ENCODE assay signal across 8 cellular contexts in genomic region chr12:45214739-45215418, GRCh38. TPM values are rescaled to one million over a fixed set of nuclear protein-coding genes. Genes with fewer than 3 reads are reported as not detected.
A peak's percentile ranks its signal among the peaks of the same experiment; 100 is the strongest.
DNase-seq lines count a peak whose midpoint lies in the region; ATAC-seq and TF ChIP-seq lines count a peak whose summit lies in the region.

No MANE protein-coding gene starts in this region.

- H3K4me1 ChIP-seq in psoas muscle, result peaks cover 20% of the 10 kb centered on the region

- no peaks in the 10 kb centered on the region for H3K27me3 ChIP-seq in psoas muscle (ENCODE audit: insufficient read depth in 3 of 3, low read length in 2 of 3)

- peak; percentile 26 for DNase-seq in GM13977 (ENCODE audit: low spot score)
- no peak for DNase-seq in SK-N-MC (ENCODE audit: low read depth, low spot score)
- peak; percentile 43 for DNase-seq in fibroblast of gingiva (ENCODE audit: low read depth)
- no peak for DNase-seq in psoas muscle
- no peak for DNase-seq in NCI-H1105 (lab: John Stamatoyannopoulos, UW)
- no peak for DNase-seq in DMS79 (lab: John Stamatoyannopoulos, UW)
- DNase-seq in NCI-H2227 treated with DMSO at 0.1 percent for 48 hours (lab: John Stamatoyannopoulos, UW), result no peak

- in situ Hi-C loops in GM13977 (cut with MboI; ENCODE audit: low pct_unique_long_range_greater_than_20kb, low sequenced_read_pairs, unreplicated experiment), result no loop called here

- peak overlapping the region; percentile 78 for H3K9ac ChIP-seq in SK-N-MC (ENCODE audit: insufficient read length)

- 12 to 19% (median 15%) methylated on average over 11 of the region's 11 CpGs for WGBS in psoas muscle, 3 donors

- ATAC-seq in psoas muscle, result no peak
- ATAC-seq in GM21723 (IDR thresholded peaks at IDR 0.05; ENCODE audit: unreplicated experiment), result no peak

- TF ChIP-seq CTCF in GM13977 (IDR thresholded peaks at IDR 0.05; ENCODE audit: extremely low read depth, insufficient read depth, missing control alignments) (no peak), psoas muscle (IDR thresholded peaks at IDR 0.05) (no peak)

- peak overlapping the region; percentile 89 for H3K4me3 ChIP-seq in SK-N-MC
- peak overlapping the region; percentile 98 for H3K4me3 ChIP-seq in psoas muscle

- intact Hi-C loops in psoas muscle (cut with DNase I), result loop anchor here in 1 of 2 donors (1.0 to 10.0 kb wide), 6 partner anchors 19 to 510 kb away; partner anchors contain the start of gene ARID2

- H3K36me3 ChIP-seq in SK-N-MC (ENCODE audit: insufficient read depth, low read length) (no peaks in the 10 kb centered on the region), psoas muscle (ENCODE audit: insufficient read depth in 1 of 2, low read depth in 1 of 2) (no peaks in the 10 kb centered on the region)

- H3K27ac ChIP-seq in SK-N-MC (peak overlapping the region; percentile 96), psoas muscle (peak overlapping the region; percentile 98)

- H3K9me3 ChIP-seq in SK-N-MC (ENCODE audit: low read depth, low read length) (no peaks in the 10 kb centered on the region), psoas muscle (no peaks in the 10 kb centered on the region)

RNA-seq across cellular contexts. Expression of gene ANO6, which starts 1.0 kb away (rescaled TPM):
- 100 to 1,000 TPM in 1 of 4 donors, 10 to 100 TPM in 3; 51.5 to 121 (median 65.5) TPM for total RNA-seq in psoas muscle
- 10 to 100 TPM; 25.6 to 36.9 (median 26.1) TPM for polyA plus RNA-seq in psoas muscle

Comparison
In these comparisons a context has a peak if more than half of its experiments do, and no peak if none do; other contexts are left out.
1. DNase-seq: peak in GM13977 (single experiment) and fibroblast of gingiva (single experiment); none in SK-N-MC (single experiment), psoas muscle (0 of 2), NCI-H1105 (single experiment), DMS79 (single experiment) and NCI-H2227 treated with DMSO at 0.1 percent for 48 hours (single experiment).